8 cellular contexts compared by ENCODE assay signal in genomic region chr13:51125495-51126226, GRCh38. TPM values are rescaled to one million over a fixed set of nuclear protein-coding genes. Genes with fewer than 3 reads are reported as not detected.
DNase-seq lines count a peak whose midpoint lies in the region; ATAC-seq, FAIRE-seq and TF ChIP-seq lines count a peak whose summit lies in the region.

No MANE protein-coding gene starts in this region.

- no peak overlapping the region for H3K4me3 Mint-ChIP-seq in activated naive CD8-positive, alpha-beta T cell treated with anti-CD3 and anti-CD28 coated beads, Interleukin-2, amount 50 U/mL, for 24 hours

- intact Hi-C loops in right cardiac atrium (cut with DNase I) = no loop called here

- peaks cover 9% of the 10 kb centered on the region for H3K4me1 ChIP-seq in KMS-11 (ENCODE audit: low read depth, poor library complexity, severe bottlenecking)
- H3K4me1 ChIP-seq in OCI-LY3 (ENCODE audit: low read length) = peaks cover 22% of the 10 kb centered on the region
- no peaks in the 10 kb centered on the region for H3K4me1 ChIP-seq in right cardiac atrium (ENCODE audit: control insufficient read depth, insufficient read depth, low read length)
- no peaks in the 10 kb centered on the region for H3K4me1 ChIP-seq in small intestine (ENCODE audit: control insufficient read depth in 2 of 2, insufficient read depth in 1 of 2, low read depth in 1 of 2, low read length in 1 of 2)

- H3K27ac ChIP-seq in KMS-11 (no peak overlapping the region), OCI-LY3 (ENCODE audit: low read length) (no peak overlapping the region), right cardiac atrium (ENCODE audit: low read length) (no peak overlapping the region), small intestine (ENCODE audit: low read depth in 1 of 2, low read length in 1 of 2) (no peak overlapping the region)

- TF ChIP-seq CTCF in KMS-11 (conservative IDR thresholded peaks at IDR 0.05; ENCODE audit: low read depth, low read length) = peak; percentile 84
- peak; percentile 97 for TF ChIP-seq CTCF in OCI-LY3 (IDR thresholded peaks at IDR 0.05; ENCODE audit: low read depth, low read length)

- H2AFZ ChIP-seq in KMS-11 (ENCODE audit: low read depth) (peak overlapping the region; percentile 32; the same call in 1 of the 2 replicates), OCI-LY3 (ENCODE audit: low read depth, low read length) (no peak overlapping the region)

- H3K9me3 ChIP-seq in OCI-LY3 (ENCODE audit: insufficient read depth, low read length) = no peaks in the 10 kb centered on the region
- no peaks in the 10 kb centered on the region for H3K9me3 ChIP-seq in right cardiac atrium (ENCODE audit: control insufficient read depth, low read length)
- H3K9me3 ChIP-seq in small intestine (ENCODE audit: control insufficient read depth, low read depth) = no peaks in the 10 kb centered on the region

- FAIRE-seq in small intestine (lab: Jason Lieb, UNC) = no peak

- H3K36me3 Mint-ChIP-seq in activated naive CD8-positive, alpha-beta T cell treated with anti-CD3 and anti-CD28 coated beads, Interleukin-2, amount 50 U/mL, for 24 hours (ENCODE audit: low read depth) = no peaks in the 10 kb centered on the region

- H3K36me3 ChIP-seq in KMS-11 (ENCODE audit: insufficient read depth) = no peaks in the 10 kb centered on the region
- no peaks in the 10 kb centered on the region for H3K36me3 ChIP-seq in OCI-LY3 (replicated peaks; ENCODE audit: low read depth, low read length)
- no peaks in the 10 kb centered on the region for H3K36me3 ChIP-seq in small intestine (ENCODE audit: control insufficient read depth in 2 of 2, insufficient read depth in 2 of 2, low read length in 2 of 2)

- H3K4me3 ChIP-seq in KMS-11 (IDR thresholded peaks at IDR 0.05; ENCODE audit: insufficient read depth, low read depth, low read length) (no peak overlapping the region), OCI-LY3 (ENCODE audit: low read length) (no peak overlapping the region), right cardiac atrium (ENCODE audit: low read length) (no peak overlapping the region), small intestine (ENCODE audit: low read depth in 1 of 2, low read length in 2 of 2) (no peak overlapping the region)

- no peaks in the 10 kb centered on the region for H3K27me3 ChIP-seq in KMS-11 (ENCODE audit: insufficient read depth, low read depth)
- H3K27me3 ChIP-seq in OCI-LY3 (ENCODE audit: low read depth, low read length) = peaks cover 22% of the 10 kb centered on the region
- H3K27me3 ChIP-seq in right cardiac atrium (ENCODE audit: control insufficient read depth, insufficient read depth) = no peaks in the 10 kb centered on the region
- no peaks in the 10 kb centered on the region for H3K27me3 ChIP-seq in small intestine (ENCODE audit: control insufficient read depth in 2 of 2, insufficient read depth in 2 of 2, low read length in 2 of 2)

- peaks cover 16% of the 10 kb centered on the region for H3K4me1 Mint-ChIP-seq in activated naive CD8-positive, alpha-beta T cell treated with anti-CD3 and anti-CD28 coated beads, Interleukin-2, amount 50 U/mL, for 24 hours

- peak; percentile 74 for ATAC-seq in GM21619 (IDR thresholded peaks at IDR 0.05; ENCODE audit: unreplicated experiment)
- ATAC-seq in activated naive CD8-positive, alpha-beta T cell treated with anti-CD3 and anti-CD28 coated beads, Interleukin-2, amount 50 U/mL, for 24 hours = peak; percentile 35
- peak; percentile 75 for ATAC-seq in right cardiac atrium

- no peak overlapping the region for H3K27ac Mint-ChIP-seq in activated naive CD8-positive, alpha-beta T cell treated with anti-CD3 and anti-CD28 coated beads, Interleukin-2, amount 50 U/mL, for 24 hours

- 23% methylated on average over 7 of the region's 7 CpGs for WGBS in right cardiac atrium
- WGBS in small intestine, 3 donors = 12 to 28% (median 20%) methylated on average over 7 of the region's 7 CpGs

- H3K27me3 Mint-ChIP-seq in activated naive CD8-positive, alpha-beta T cell treated with anti-CD3 and anti-CD28 coated beads, Interleukin-2, amount 50 U/mL, for 24 hours = peaks cover 12% of the 10 kb centered on the region

- H3K9ac ChIP-seq in KMS-11 (no peak overlapping the region), OCI-LY3 (ENCODE audit: low read length) (no peak overlapping the region)

- H3K4me2 ChIP-seq in KMS-11 = no peak overlapping the region
- H3K4me2 ChIP-seq in OCI-LY3 (ENCODE audit: low read length) = peak overlapping the region; percentile 46

- H3K79me2 ChIP-seq in KMS-11 (ENCODE audit: insufficient read depth, low read depth) (no peaks in the 10 kb centered on the region), OCI-LY3 (ENCODE audit: low read length) (no peaks in the 10 kb centered on the region)

- H4K20me1 ChIP-seq in KMS-11 (ENCODE audit: insufficient read depth) (no peaks in the 10 kb centered on the region), OCI-LY3 (ENCODE audit: insufficient read depth, low read length) (no peaks in the 10 kb centered on the region)

- DNase-seq in GF-D8 (lab: John Stamatoyannopoulos, UW) = peak; percentile 30
- peak; percentile 48 for DNase-seq in activated naive CD8-positive, alpha-beta T cell treated with anti-CD3 and anti-CD28 coated beads, Interleukin-2, amount 50 U/mL, for 24 hours
- DNase-seq in right cardiac atrium = peak in 2 of 3 donors; percentile 28 to 67
- DNase-seq in small intestine = peak; percentile 63
- DNase-seq in cerebellar nuclear complex (lab: John Stamatoyannopoulos, UW) = no peak

- peaks cover 14% of the 10 kb centered on the region for H3K9me3 Mint-ChIP-seq in activated naive CD8-positive, alpha-beta T cell treated with anti-CD3 and anti-CD28 coated beads, Interleukin-2, amount 50 U/mL, for 24 hours

RNA-seq across cellular contexts. Expression of gene C13orf42, which starts 14.6 kb away (rescaled TPM):
- not detected for total RNA-seq in right cardiac atrium
- polyA plus RNA-seq in right cardiac atrium = not detected
- polyA plus RNA-seq in small intestine = not detected

Comparison
In these comparisons a context has a peak if more than half of its experiments do, and no peak if none do; other contexts are left out.
1. DNase-seq: peak in GF-D8 (single experiment), activated naive CD8-positive, alpha-beta T cell treated with anti-CD3 and anti-CD28 coated beads, Interleukin-2, amount 50 U/mL, for 24 hours (single experiment), right cardiac atrium (2 of 3) and small intestine (single experiment); none in cerebellar nuclear complex (0 of 2).
2. Peak in every context shown above with its lines, with median percentiles within 50 percentile points of each other: ATAC-seq.